16 cellular contexts compared by ENCODE assay signal in the genomic region with DNA sequence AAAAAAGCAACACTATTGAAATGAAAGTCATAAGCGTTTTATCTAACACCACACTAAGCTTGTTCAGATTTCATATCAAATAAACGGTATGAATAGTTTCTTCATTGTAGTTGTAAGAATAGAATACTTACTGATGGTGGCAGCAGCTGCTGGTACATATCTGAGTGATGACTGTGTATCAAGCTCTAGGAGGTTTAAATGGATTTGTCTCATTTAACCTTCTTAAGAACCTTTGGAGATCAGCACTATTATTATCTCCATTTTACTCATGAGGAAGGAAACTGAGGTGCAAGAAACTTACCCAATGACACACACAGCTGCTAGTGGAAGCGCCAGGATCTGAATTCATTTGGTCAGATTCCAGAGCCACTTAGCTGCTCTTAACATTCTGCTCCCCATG.
DNase-seq lines count a peak whose midpoint lies in the region; ATAC-seq, FAIRE-seq and TF ChIP-seq lines count a peak whose summit lies in the region.
"Had no signal": no experiment of that assay in that cellular context is flagged by ENCODE, and none has a peak within 500 bp of the region (broad histone marks: within the 10 kb centered on the region; RNA-seq: fewer than 3 reads in every experiment).

No MANE protein-coding gene starts in this region.

- 65 to 88% (median 77%) methylated on average over 3 of the region's 3 CpGs for WGBS in spleen, 5 donors

- no peaks in the 10 kb centered on the region for H3K9me3 Mint-ChIP-seq in CD8-positive, alpha-beta memory T cell
- H3K9me3 Mint-ChIP-seq: CD8-positive, alpha-beta T cell had no signal

- TF ChIP-seq CTCF in cardiac fibroblast (IDR thresholded peaks at IDR 0.05; ENCODE audit: low read depth, low read length) (no peak), spleen (IDR thresholded peaks at IDR 0.05 in 8 of 11, conservative IDR thresholded peaks at IDR 0.05 in 3 of 11) (no peak)

- H3K27ac Mint-ChIP-seq in CD8-positive, alpha-beta memory T cell: no peak overlapping the region
- H3K27ac Mint-ChIP-seq: CD8-positive, alpha-beta T cell had no signal

- no peak overlapping the region for H3K4me3 ChIP-seq in cardiac fibroblast (replicated peaks in 1 of 2; ENCODE audit: low read depth in 2 of 2, low read length in 2 of 2)
- H3K4me3 ChIP-seq in spleen: no peak overlapping the region
- H3K4me3 ChIP-seq in CD8-positive, alpha-beta memory T cell (ENCODE audit: low read length): no peak overlapping the region
- H3K4me3 ChIP-seq: body of pancreas had no signal

- no peaks in the 10 kb centered on the region for H3K27me3 ChIP-seq in spleen (replicated peaks in 1 of 7)
- H3K27me3 ChIP-seq in CD8-positive, alpha-beta memory T cell (ENCODE audit: insufficient read depth, low read length, poor library complexity, severe bottlenecking): no peaks in the 10 kb centered on the region
- H3K27me3 ChIP-seq: body of pancreas had no signal

- H3K4me1 ChIP-seq in spleen: peaks cover 0 to 68% (median 11%) of the 10 kb centered on the region in 6 donors
- H3K4me1 ChIP-seq in CD8-positive, alpha-beta memory T cell (ENCODE audit: insufficient read depth, low read length): no peaks in the 10 kb centered on the region
- H3K4me1 ChIP-seq: body of pancreas, parathyroid adenoma had no signal

- no peak for ATAC-seq in stimulated activated naive CD8-positive, alpha-beta T cell treated with anti-CD3 and anti-CD28 coated beads, Interleukin-15, Interleukin-2, amounts not matched to agents 100 U/mL and 50 U/mL, for 24 hours
- ATAC-seq: body of pancreas; CD8-positive, alpha-beta T cell; PC-3 had no signal

- no peak for TF ChIP-seq POLR2A in spleen (IDR thresholded peaks at IDR 0.05)

- CTCF ChIA-PET in CD8-positive, alpha-beta memory T cell (lab: Charles Lee): no interaction called here

- peaks cover 6 to 16% (median 11%) of the 10 kb centered on the region in 3 donors for H3K4me1 Mint-ChIP-seq in CD8-positive, alpha-beta memory T cell

- intact Hi-C loops in spleen (cut with DNase I; ENCODE audit: low total_unique reads): no loop called here

- H3K4me3 Mint-ChIP-seq in CD8-positive, alpha-beta memory T cell: no peak overlapping the region
- H3K4me3 Mint-ChIP-seq: CD8-positive, alpha-beta T cell had no signal

- FAIRE-seq in islet of Langerhans (lab: Jason Lieb, UNC): peak; percentile 13

- H3K36me3 ChIP-seq in spleen: peaks cover 0 to 42% (median 6%) of the 10 kb centered on the region in 6 donors
- H3K36me3 ChIP-seq in CD8-positive, alpha-beta memory T cell (ENCODE audit: insufficient read depth, low read length): no peaks in the 10 kb centered on the region

- no peaks in the 10 kb centered on the region for H3K27me3 Mint-ChIP-seq in CD8-positive, alpha-beta memory T cell

- no peak overlapping the region for H3K27ac ChIP-seq in spleen
- H3K27ac ChIP-seq in CD8-positive, alpha-beta memory T cell (ENCODE audit: low read depth, low read length): no peak overlapping the region
- H3K27ac ChIP-seq: body of pancreas, parathyroid adenoma had no signal

- H3K9me3 ChIP-seq in spleen: no peaks in the 10 kb centered on the region
- H3K9me3 ChIP-seq in CD8-positive, alpha-beta memory T cell (ENCODE audit: low read length): no peaks in the 10 kb centered on the region
- H3K9me3 ChIP-seq: body of pancreas had no signal

- DNase-seq in HPDE6-E6E7 (ENCODE audit: extremely low spot score) (peak; percentile 7), cardiac fibroblast (ENCODE audit: low read depth in 2 of 2) (peak; percentile 61 to 80), superior temporal gyrus (ENCODE audit: extremely low spot score) (peak; percentile 59), spleen (no peak)
- no peak for DNase-seq in stimulated activated naive CD8-positive, alpha-beta T cell treated with anti-CD3 and anti-CD28 coated beads, Interleukin-15, Interleukin-2, amounts not matched to agents 100 U/mL and 50 U/mL, for 24 hours
- no peak for DNase-seq in CD8-positive, alpha-beta memory T cell
- DNase-seq: activated effector memory CD4-positive, alpha-beta T cell treated with anti-CD3 and anti-CD28 coated beads, Interleukin-2, amount 50 U/mL, for 16 hours; body of pancreas; CD8-positive, alpha-beta T cell; effector memory CD4-positive, alpha-beta T cell; GDM1; NCI-H1694; NCI-H510A treated with DMSO at 0.1 percent for 48 hours; PC-3 had no signal

- H3K36me3 Mint-ChIP-seq in CD8-positive, alpha-beta memory T cell: peaks cover 0 to 16% (median 6%) of the 10 kb centered on the region in 3 donors

- POLR2A ChIA-PET in CD8-positive, alpha-beta memory T cell (lab: Charles Lee): no interaction called here

Comparison
In these comparisons a context has a peak if more than half of its experiments do, and no peak if none do; other contexts are left out.
1. DNase-seq: peak in HPDE6-E6E7 (single experiment), cardiac fibroblast (2 of 2) and superior temporal gyrus (single experiment); none in stimulated activated naive CD8-positive, alpha-beta T cell treated with anti-CD3 and anti-CD28 coated beads, Interleukin-15, Interleukin-2, amounts not matched to agents 100 U/mL and 50 U/mL, for 24 hours (single experiment), spleen (single experiment) and CD8-positive, alpha-beta memory T cell (0 of 5).